ENCODE assay signal across 8 cellular contexts in genomic region chr20:56411759-56412472, GRCh38.
DNase-seq lines count a peak whose midpoint lies in the region; ATAC-seq lines count a peak whose summit lies in the region.

Gene CASS4, plus strand, starts transcription at chr20:56412260. Its CDS starts 199 bp downstream, at chr20:56412459.

- no peak for ATAC-seq in GM18519 (IDR thresholded peaks at IDR 0.05; ENCODE audit: low FRiP score, unreplicated experiment)

- DNase-seq in stimulated activated naive CD4-positive, alpha-beta T cell (lab: John Stamatoyannopoulos, UW): peak in 5 of 6 experiments; percentile 20 to 81 (median 72)
- no peak for DNase-seq in stimulated activated naive CD4-positive, alpha-beta T cell treated with Interleukin-2 at 50 U/mL for 16 hours (lab: John Stamatoyannopoulos, UW)
- DNase-seq in MV-4-11 (lab: John Stamatoyannopoulos, UW) (peak; percentile 89), brain pericyte (ENCODE audit: low read depth, low spot score) (peak; percentile 44), midbrain (lab: John Stamatoyannopoulos, UW) (peak; percentile 39), foreskin melanocyte (no peak), DMS79 treated with DMSO at 0.1 percent for 48 hours (lab: John Stamatoyannopoulos, UW) (no peak)

Comparison
In these comparisons a context has a peak if more than half of its experiments do, and no peak if none do; other contexts are left out.
1. DNase-seq: peak in stimulated activated naive CD4-positive, alpha-beta T cell (5 of 6), MV-4-11 (single experiment), brain pericyte (single experiment) and midbrain (single experiment); none in stimulated activated naive CD4-positive, alpha-beta T cell treated with Interleukin-2 at 50 U/mL for 16 hours (single experiment), foreskin melanocyte (single experiment) and DMS79 treated with DMSO at 0.1 percent for 48 hours (single experiment).